12 cellular contexts compared by ENCODE assay signal in the genomic region with DNA sequence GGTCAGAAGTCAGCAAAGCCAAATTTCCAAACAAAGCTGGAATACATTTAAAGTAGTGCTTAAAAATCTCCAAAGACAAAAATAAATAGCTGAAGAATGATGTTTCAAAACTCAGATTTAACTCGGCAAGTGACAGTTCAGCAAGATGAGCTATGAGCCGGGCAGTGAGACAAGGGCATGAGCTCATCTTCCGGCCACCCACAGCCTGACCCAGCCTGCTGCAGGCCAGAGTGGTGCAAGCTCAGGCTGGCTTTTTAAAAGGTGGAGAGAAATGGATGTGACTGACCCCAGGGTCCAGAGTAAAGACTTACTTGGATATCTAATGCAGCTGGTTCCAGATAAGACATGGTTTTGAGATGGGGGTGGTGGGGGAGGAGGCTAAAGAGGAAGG.
DNase-seq lines count a peak whose midpoint lies in the region; ATAC-seq and TF ChIP-seq lines count a peak whose summit lies in the region.
"Had no signal": no experiment of that assay in that cellular context is flagged by ENCODE, and none has a peak within 500 bp of the region (broad histone marks: within the 10 kb centered on the region; RNA-seq: fewer than 3 reads in every experiment).

No MANE protein-coding gene starts in this region.

- H3K36me3 ChIP-seq in BJ (ENCODE audit: control insufficient read depth, insufficient read depth, low read length): no peaks in the 10 kb centered on the region
- H3K36me3 ChIP-seq in psoas muscle (ENCODE audit: insufficient read depth in 1 of 2, low read depth in 1 of 2): no peaks in the 10 kb centered on the region
- H3K36me3 ChIP-seq in OCI-LY7 (ENCODE audit: insufficient read depth, low read length): no peaks in the 10 kb centered on the region

- no peaks in the 10 kb centered on the region for H3K79me2 ChIP-seq in OCI-LY7 (ENCODE audit: insufficient read depth, low read depth, low read length)

- H2AFZ ChIP-seq in OCI-LY7 (ENCODE audit: low read length): no peak overlapping the region

- CTCF ChIA-PET in BJ (lab: Yijun Ruan, JAX) (interaction anchor here (1.0 to 1.6 kb wide), 2 partner anchors 22 to 64 kb away, joined by 3 to 9 read pairs; no protein-coding TSS in a partner anchor), OCI-LY7 (lab: Charles Lee; ENCODE audit: unreplicated experiment) (no interaction called here)

- H3K9me3 ChIP-seq in right cardiac atrium (ENCODE audit: control insufficient read depth, low read length) (no peaks in the 10 kb centered on the region), psoas muscle (no peaks in the 10 kb centered on the region), OCI-LY7 (ENCODE audit: low read length) (no peaks in the 10 kb centered on the region)

- ATAC-seq in right cardiac atrium: peak; percentile 78 to 89
- ATAC-seq in psoas muscle: peak; percentile 88 to 96 (median 92)
- ATAC-seq: activated CD8-positive, alpha-beta T cell treated with anti-CD3 and anti-CD28 coated beads, Interleukin-2, amount 10 ng/mL, durations not matched to agents 7 days and 5 days had no signal

- TF ChIP-seq CTCF in BJ (IDR thresholded peaks at IDR 0.05; ENCODE audit: insufficient read depth, low read depth, low read length) (no peak), psoas muscle (IDR thresholded peaks at IDR 0.05) (no peak), OCI-LY7 (conservative IDR thresholded peaks at IDR 0.05; ENCODE audit: low read length) (no peak)

- no peaks in the 10 kb centered on the region for H3K4me1 ChIP-seq in right cardiac atrium (ENCODE audit: control insufficient read depth, insufficient read depth, low read length)
- peaks cover 7% of the 10 kb centered on the region for H3K4me1 ChIP-seq in psoas muscle
- no peaks in the 10 kb centered on the region for H3K4me1 ChIP-seq in OCI-LY7 (ENCODE audit: insufficient read depth, low read length, poor library complexity, severe bottlenecking)

- intact Hi-C loops in right cardiac atrium (cut with DNase I) (no loop called here), psoas muscle (cut with DNase I) (no loop called here), OCI-LY7 (cut with micrococcal nuclease; ENCODE audit: unreplicated experiment) (no loop called here)

- 31% methylated on average over 3 of the region's 3 CpGs for WGBS in right cardiac atrium
- 12 to 28% (median 24%) methylated on average over 3 of the region's 3 CpGs for WGBS in psoas muscle, 3 donors

- H3K27ac ChIP-seq in right cardiac atrium (ENCODE audit: low read length) (no peak overlapping the region), psoas muscle (peak overlapping the region; percentile 57), OCI-LY7 (ENCODE audit: low read depth, low read length, poor library complexity, severe bottlenecking) (no peak overlapping the region)

- peak; percentile 81 for DNase-seq in BJ (ENCODE audit: low read depth)
- peak; percentile 7 for DNase-seq in astrocyte of the hippocampus (ENCODE audit: low read depth, low spot score)
- peak; percentile 49 to 61 (median 51) for DNase-seq in right cardiac atrium
- peak; percentile 70 to 80 for DNase-seq in psoas muscle
- no peak for DNase-seq in superior temporal gyrus (ENCODE audit: extremely low spot score)
- DNase-seq in activated T-cell treated with anti-CD3 and anti-CD28 coated beads, Interleukin-2, amount 50 U/mL, for 48 hours: no peak
- no peak for DNase-seq in OCI-LY7 (ENCODE audit: low spot score)
- no peak for DNase-seq in NCI-H187 (lab: John Stamatoyannopoulos, UW)
- DNase-seq: activated CD8-positive, alpha-beta T cell treated with anti-CD3 and anti-CD28 coated beads, Interleukin-2, amount 10 ng/mL, durations not matched to agents 7 days and 5 days; cortex of kidney; Kasumi-1; RPMI8226 had no signal

- H3K4me3 ChIP-seq in BJ (ENCODE audit: low read depth, low read length) (no peak overlapping the region), right cardiac atrium (ENCODE audit: low read length) (no peak overlapping the region), psoas muscle (no peak overlapping the region), OCI-LY7 (ENCODE audit: low read depth, low read length, poor library complexity, severe bottlenecking) (no peak overlapping the region)

- H3K9me2 ChIP-seq in OCI-LY7 (ENCODE audit: insufficient read depth, low read length): no peaks in the 10 kb centered on the region

- no peak overlapping the region for H3K4me2 ChIP-seq in OCI-LY7 (ENCODE audit: low read length)

- no peaks in the 10 kb centered on the region for H4K20me1 ChIP-seq in OCI-LY7 (ENCODE audit: insufficient read depth, low read length)

- no TSS peak for BruUV-seq in OCI-LY7 (replicated peaks; lab: Mats Ljungman, UMichigan)

- H3K27me3 ChIP-seq in BJ (ENCODE audit: control insufficient read depth, insufficient read depth, low read length) (no peaks in the 10 kb centered on the region), right cardiac atrium (ENCODE audit: control insufficient read depth, insufficient read depth) (no peaks in the 10 kb centered on the region), psoas muscle (ENCODE audit: insufficient read depth in 3 of 3, low read length in 2 of 3) (no peaks in the 10 kb centered on the region)

- POLR2A ChIA-PET in BJ (lab: Charles Lee): interaction anchor here (0.6 to 1.2 kb wide), 2 partner anchors 17 to 63 kb away, joined by 3 to 4 read pairs; no protein-coding TSS in a partner anchor
- POLR2A ChIA-PET in OCI-LY7 (lab: Charles Lee): interaction anchor here (0.6 to 0.7 kb wide), 2 partner anchors 9 to 19 kb away, joined by 3 to 4 read pairs; no protein-coding TSS in a partner anchor

Comparison
In these comparisons a context has a peak if more than half of its experiments do, and no peak if none do; other contexts are left out.
1. DNase-seq: peak in BJ (single experiment), astrocyte of the hippocampus (single experiment), right cardiac atrium (3 of 3) and psoas muscle (2 of 2); none in superior temporal gyrus (single experiment), activated T-cell treated with anti-CD3 and anti-CD28 coated beads, Interleukin-2, amount 50 U/mL, for 48 hours (0 of 2), OCI-LY7 (single experiment) and NCI-H187 (0 of 2).